Comparison of ENCODE assay signal across 8 cellular contexts in the genomic region with DNA sequence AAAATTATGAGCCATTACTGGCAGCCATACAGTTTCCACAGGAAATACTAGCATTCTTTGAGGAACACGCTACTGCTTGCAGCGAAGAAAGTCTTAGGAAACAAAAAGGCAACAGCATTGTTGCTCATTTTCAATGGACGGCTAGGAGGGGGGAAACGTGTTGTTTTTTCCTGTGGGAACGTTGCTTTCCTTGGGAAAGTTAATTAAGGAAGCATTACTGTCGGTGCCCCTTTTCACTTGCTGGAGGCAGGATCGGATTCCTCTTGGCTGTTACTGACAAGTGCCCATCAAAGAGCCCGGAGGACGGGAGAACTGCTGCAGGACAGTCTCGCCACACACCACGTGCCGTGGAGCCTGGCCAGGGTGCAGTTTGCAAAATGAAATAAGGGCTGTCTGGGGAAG. TPM values are rescaled to one million over a fixed set of nuclear protein-coding genes. Genes with fewer than 3 reads are reported as not detected.
DNase-seq lines count a peak whose midpoint lies in the region; ATAC-seq, FAIRE-seq and TF ChIP-seq lines count a peak whose summit lies in the region.

No MANE protein-coding gene starts in this region.

- peak in 3 of 4 donors; percentile 40 to 45 (median 45) for ATAC-seq in pancreas
- no peak for ATAC-seq in GM18517 (IDR thresholded peaks at IDR 0.05; ENCODE audit: unreplicated experiment)

- H3K9me3 ChIP-seq in SK-N-MC (ENCODE audit: low read depth, low read length) (no peaks in the 10 kb centered on the region), pancreas (no peaks in the 10 kb centered on the region)

- no peak overlapping the region for H3K9ac ChIP-seq in SK-N-MC (ENCODE audit: insufficient read length)

- H3K27ac ChIP-seq in SK-N-MC (no peak overlapping the region), pancreas (no peak overlapping the region)

- no peaks in the 10 kb centered on the region for H3K36me3 ChIP-seq in SK-N-MC (ENCODE audit: insufficient read depth, low read length)
- no peaks in the 10 kb centered on the region for H3K36me3 ChIP-seq in pancreas

- DNase-seq in Daoy (ENCODE audit: low read depth) (peak; percentile 21), SK-N-MC (ENCODE audit: low read depth, low spot score) (no peak), glomerular endothelial cell (ENCODE audit: extremely low read depth, low read depth, low spot score) (peak; percentile 50), pancreas (peak in 1 of 6 donors; percentile 50), UCSD-AML1 (lab: John Stamatoyannopoulos, UW; ENCODE audit: unreplicated experiment) (no peak), iPS-NIHi7 (ENCODE audit: extremely low spot score) (no peak), COR-L47 (lab: John Stamatoyannopoulos, UW) (no peak)

- no peak for FAIRE-seq in pancreas (lab: Jason Lieb, UNC)

- H3K4me3 ChIP-seq in SK-N-MC (peak overlapping the region; percentile 73; the same call in 1 of the 2 replicates), pancreas (peak overlapping the region in 2 of 4 donors; percentile 46 to 59)

- H3K27me3 ChIP-seq in pancreas = peaks cover 0 to 25% (median 6%) of the 10 kb centered on the region in 4 donors

- intact Hi-C loops in pancreas (cut with DNase I) = no loop called here

- 6 to 10% methylated on average over 12 of the region's 12 CpGs for WGBS in pancreas, 2 donors

- TF ChIP-seq CTCF in pancreas (IDR thresholded peaks at IDR 0.05) = no peak

- peaks cover 0 to 7% (median 0%) of the 10 kb centered on the region in 3 donors for H3K4me1 ChIP-seq in pancreas

RNA-seq across cellular contexts. Expression of gene SNCAIP, which starts 1.0 kb away (rescaled TPM):
- 7.4 and 8.2 TPM in 2 replicates for total RNA-seq in Daoy (2014; rRNA removed; shearing (Covaris generic))
- total RNA-seq in glomerular endothelial cell = 18.4 and 44.8 TPM in 2 replicates
- 1 to 10 TPM in 1 of 6 donors, under 1 TPM in 4, not detected in 1; 0.03 to 1.1 (median 0.26) TPM for total RNA-seq in pancreas
- polyA plus RNA-seq in pancreas = under 1 TPM; 0.28 to 0.49 TPM

Comparison
In these comparisons a context has a peak if more than half of its experiments do, and no peak if none do; other contexts are left out.
1. DNase-seq: peak in Daoy (single experiment) and glomerular endothelial cell (single experiment); none in SK-N-MC (single experiment), UCSD-AML1 (single experiment), iPS-NIHi7 (single experiment) and COR-L47 (single experiment).